10 cellular contexts compared by ENCODE assay signal in genomic region chr2:231497651-231498050, GRCh38. TPM values are rescaled to one million over a fixed set of nuclear protein-coding genes. Genes with fewer than 3 reads are reported as not detected.
"Had no signal": no experiment of that assay in that cellular context is flagged by ENCODE, and none has a peak within 500 bp of the region (broad histone marks: within the 10 kb centered on the region; RNA-seq: fewer than 3 reads in every experiment).

No MANE protein-coding gene starts in this region.

- H3K4me1 ChIP-seq: HAP-1 had no signal

- ATAC-seq: GM23338, HCT116 had no signal

- H3K4me3 ChIP-seq: GM23338, HAP-1 had no signal

- DNase-seq: HFFc6, Karpas-422, KBM-7 had no signal

- FAIRE-seq: H1, HTR-8/SVneo had no signal

- H3K27ac Mint-ChIP-seq: GM23338, HFFc6 had no signal

- H3K9ac ChIP-seq: KMS-11 had no signal

- H3K9me3 ChIP-seq: HAP-1 had no signal

- H3K27ac ChIP-seq: KMS-11 had no signal

- H2AFZ ChIP-seq: GM23338 had no signal

- H3K4me2 ChIP-seq: GM23338, KMS-11 had no signal

- H3K4me3 Mint-ChIP-seq: GM23338, HFFc6 had no signal

- H3K9me3 Mint-ChIP-seq: GM23338, HFFc6 had no signal

RNA-seq across cellular contexts. Expression of gene NMUR1, which starts 32.6 kb away (rescaled TPM):
- total RNA-seq: HFFc6, HT-29 had no signal
